Comparison of ENCODE assay signal across 2 cellular contexts in the genomic region with DNA sequence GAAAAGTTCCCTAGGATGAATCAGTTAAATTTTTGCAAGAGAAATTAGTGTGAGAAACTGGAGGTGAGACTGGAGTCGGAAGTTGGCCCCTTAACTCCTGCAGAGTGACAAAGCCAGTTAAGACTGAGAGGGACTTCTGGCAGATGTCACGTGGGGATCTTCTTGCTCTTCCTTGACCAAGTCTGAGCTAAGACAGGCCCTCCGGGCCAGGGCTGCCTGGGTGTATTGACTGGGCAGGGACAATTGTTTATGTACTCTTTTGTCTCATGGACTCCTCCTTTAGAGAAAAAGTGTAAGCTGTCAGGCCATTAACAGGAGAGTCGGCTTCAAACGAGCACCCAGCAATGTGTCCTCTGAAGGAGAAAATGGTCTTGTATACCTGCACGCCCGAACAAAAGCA.
TF ChIP-seq lines count a peak whose summit lies in the region.

No MANE protein-coding gene starts in this region.

TF ChIP-seq in HepG2, 621 proteins besides CTCF, POLR2A, EP300 and RAD21:
- no peak for TF ChIP-seq SMAD3 (CRISPR knock-in tag; IDR thresholded peaks at IDR 0.05)
- no peak for TF ChIP-seq IRX3 (CRISPR knock-in tag; IDR thresholded peaks at IDR 0.05; ENCODE audit: borderline replicate concordance, low read depth)
- no peak for TF ChIP-seq ZNF678 (CRISPR knock-in tag; IDR thresholded peaks at IDR 0.05)
- no peak for TF ChIP-seq ZNF605 (CRISPR knock-in tag; IDR thresholded peaks at IDR 0.05)
- no peak for TF ChIP-seq HMG20A (CRISPR knock-in tag; IDR thresholded peaks at IDR 0.05; ENCODE audit: borderline replicate concordance)
- TF ChIP-seq, protein P1, sequence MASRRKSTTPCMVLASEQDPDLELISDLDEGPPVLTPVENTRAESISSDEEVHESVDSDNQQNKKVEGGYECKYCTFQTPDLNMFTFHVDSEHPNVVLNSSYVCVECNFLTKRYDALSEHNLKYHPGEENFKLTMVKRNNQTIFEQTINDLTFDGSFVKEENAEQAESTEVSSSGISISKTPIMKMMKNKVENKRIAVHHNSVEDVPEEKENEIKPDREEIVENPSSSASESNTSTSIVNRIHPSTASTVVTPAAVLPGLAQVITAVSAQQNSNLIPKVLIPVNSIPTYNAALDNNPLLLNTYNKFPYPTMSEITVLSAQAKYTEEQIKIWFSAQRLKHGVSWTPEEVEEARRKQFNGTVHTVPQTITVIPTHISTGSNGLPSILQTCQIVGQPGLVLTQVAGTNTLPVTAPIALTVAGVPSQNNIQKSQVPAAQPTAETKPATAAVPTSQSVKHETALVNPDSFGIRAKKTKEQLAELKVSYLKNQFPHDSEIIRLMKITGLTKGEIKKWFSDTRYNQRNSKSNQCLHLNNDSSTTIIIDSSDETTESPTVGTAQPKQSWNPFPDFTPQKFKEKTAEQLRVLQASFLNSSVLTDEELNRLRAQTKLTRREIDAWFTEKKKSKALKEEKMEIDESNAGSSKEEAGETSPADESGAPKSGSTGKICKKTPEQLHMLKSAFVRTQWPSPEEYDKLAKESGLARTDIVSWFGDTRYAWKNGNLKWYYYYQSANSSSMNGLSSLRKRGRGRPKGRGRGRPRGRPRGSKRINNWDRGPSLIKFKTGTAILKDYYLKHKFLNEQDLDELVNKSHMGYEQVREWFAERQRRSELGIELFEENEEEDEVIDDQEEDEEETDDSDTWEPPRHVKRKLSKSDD (CRISPR knock-in tag; IDR thresholded peaks at IDR 0.05; ENCODE audit: low read depth), result no peak
- TF ChIP-seq SRSF4 (IDR thresholded peaks at IDR 0.05; ENCODE audit: low read depth, low read length, poor library complexity, severe bottlenecking), result no peak
- no peak for TF ChIP-seq ZSCAN5A (CRISPR knock-in tag; IDR thresholded peaks at IDR 0.05; ENCODE audit: borderline replicate concordance)
- no peak for TF ChIP-seq TBX2 (CRISPR knock-in tag; IDR thresholded peaks at IDR 0.05; ENCODE audit: borderline replicate concordance)
- no peak for TF ChIP-seq ZNF644 (CRISPR knock-in tag; IDR thresholded peaks at IDR 0.05; ENCODE audit: low read depth)
- TF ChIP-seq U2AF1 (optimal IDR thresholded peaks at IDR 0.05; ENCODE audit: low read depth, low read length), result no peak
- TF ChIP-seq ZNF816 (CRISPR knock-in tag; IDR thresholded peaks at IDR 0.05; ENCODE audit: borderline replicate concordance), result no peak
- TF ChIP-seq ZNF720 (CRISPR knock-in tag; IDR thresholded peaks at IDR 0.05), result no peak
- no peak for TF ChIP-seq JARID2 (CRISPR knock-in tag; IDR thresholded peaks at IDR 0.05; ENCODE audit: insufficient replicate concordance)
- TF ChIP-seq ZNF382 (CRISPR knock-in tag; IDR thresholded peaks at IDR 0.05; ENCODE audit: borderline replicate concordance), result no peak
- TF ChIP-seq ATF7 (IDR thresholded peaks at IDR 0.05), result no peak
- TF ChIP-seq ATF7 (CRISPR knock-in tag; IDR thresholded peaks at IDR 0.05), result no peak
- TF ChIP-seq REPIN1 (CRISPR knock-in tag; IDR thresholded peaks at IDR 0.05; ENCODE audit: borderline replicate concordance, low read depth), result no peak
- TF ChIP-seq POLR2AphosphoS2 (IDR thresholded peaks at IDR 0.05; ENCODE audit: low read depth, low read length), result no peak
- no peak for TF ChIP-seq NR2F6 (IDR thresholded peaks at IDR 0.05)
- TF ChIP-seq NR2F6 (CRISPR knock-in tag; IDR thresholded peaks at IDR 0.05), result no peak

TF ChIP-seq in K562, 482 proteins besides CTCF, POLR2A, EP300 and RAD21:
- no peak for TF ChIP-seq U2AF1 (optimal IDR thresholded peaks at IDR 0.05; ENCODE audit: low read depth, low read length)
- TF ChIP-seq, protein P2, sequence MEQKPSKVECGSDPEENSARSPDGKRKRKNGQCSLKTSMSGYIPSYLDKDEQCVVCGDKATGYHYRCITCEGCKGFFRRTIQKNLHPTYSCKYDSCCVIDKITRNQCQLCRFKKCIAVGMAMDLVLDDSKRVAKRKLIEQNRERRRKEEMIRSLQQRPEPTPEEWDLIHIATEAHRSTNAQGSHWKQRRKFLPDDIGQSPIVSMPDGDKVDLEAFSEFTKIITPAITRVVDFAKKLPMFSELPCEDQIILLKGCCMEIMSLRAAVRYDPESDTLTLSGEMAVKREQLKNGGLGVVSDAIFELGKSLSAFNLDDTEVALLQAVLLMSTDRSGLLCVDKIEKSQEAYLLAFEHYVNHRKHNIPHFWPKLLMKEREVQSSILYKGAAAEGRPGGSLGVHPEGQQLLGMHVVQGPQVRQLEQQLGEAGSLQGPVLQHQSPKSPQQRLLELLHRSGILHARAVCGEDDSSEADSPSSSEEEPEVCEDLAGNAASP (IDR thresholded peaks at IDR 0.05), result no peak
- peak; percentile 41 for TF ChIP-seq USF2 (CRISPR knock-in tag; IDR thresholded peaks at IDR 0.05)
